ENCODE assay signal across 1 cellular context in genomic region chr22:16949561-16949960, GRCh38.
TF ChIP-seq lines count a peak whose summit lies in the region.

No MANE protein-coding gene starts in this region.

TF ChIP-seq in WTC11, 78 proteins besides CTCF, POLR2A, EP300 and RAD21 (continued from another document):
- no peak for TF ChIP-seq ARID4B (CRISPR knock-in tag; IDR thresholded peaks at IDR 0.05; ENCODE audit: borderline replicate concordance)
- no peak for TF ChIP-seq HMGA2 (CRISPR knock-in tag; IDR thresholded peaks at IDR 0.05)
- TF ChIP-seq, protein P1, sequence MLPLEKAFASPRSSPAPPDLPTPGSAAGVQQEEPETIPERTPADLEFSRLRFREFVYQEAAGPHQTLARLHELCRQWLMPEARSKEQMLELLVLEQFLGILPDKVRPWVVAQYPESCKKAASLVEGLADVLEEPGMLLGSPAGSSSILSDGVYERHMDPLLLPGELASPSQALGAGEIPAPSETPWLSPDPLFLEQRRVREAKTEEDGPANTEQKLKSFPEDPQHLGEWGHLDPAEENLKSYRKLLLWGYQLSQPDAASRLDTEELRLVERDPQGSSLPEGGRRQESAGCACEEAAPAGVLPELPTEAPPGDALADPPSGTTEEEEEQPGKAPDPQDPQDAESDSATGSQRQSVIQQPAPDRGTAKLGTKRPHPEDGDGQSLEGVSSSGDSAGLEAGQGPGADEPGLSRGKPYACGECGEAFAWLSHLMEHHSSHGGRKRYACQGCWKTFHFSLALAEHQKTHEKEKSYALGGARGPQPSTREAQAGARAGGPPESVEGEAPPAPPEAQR (CRISPR knock-in tag; IDR thresholded peaks at IDR 0.05): no peak
- no peak for TF ChIP-seq CREB1 (CRISPR knock-in tag; IDR thresholded peaks at IDR 0.05)
- no peak for TF ChIP-seq NFE2L1 (CRISPR knock-in tag; IDR thresholded peaks at IDR 0.05)
- TF ChIP-seq, protein P2, sequence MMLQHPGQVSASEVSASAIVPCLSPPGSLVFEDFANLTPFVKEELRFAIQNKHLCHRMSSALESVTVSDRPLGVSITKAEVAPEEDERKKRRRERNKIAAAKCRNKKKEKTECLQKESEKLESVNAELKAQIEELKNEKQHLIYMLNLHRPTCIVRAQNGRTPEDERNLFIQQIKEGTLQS (CRISPR knock-in tag; conservative IDR thresholded peaks at IDR 0.05): no peak
- TF ChIP-seq TEAD4 (CRISPR knock-in tag; IDR thresholded peaks at IDR 0.05): no peak
- TF ChIP-seq FOXJ3 (CRISPR knock-in tag; IDR thresholded peaks at IDR 0.05; ENCODE audit: borderline replicate concordance): no peak
- no peak for TF ChIP-seq ZNF232 (CRISPR knock-in tag; IDR thresholded peaks at IDR 0.05)
- TF ChIP-seq ZNF281 (CRISPR knock-in tag; IDR thresholded peaks at IDR 0.05): no peak
- TF ChIP-seq ZNF121 (CRISPR knock-in tag; IDR thresholded peaks at IDR 0.05): no peak
- TF ChIP-seq ZBTB21 (CRISPR knock-in tag; IDR thresholded peaks at IDR 0.05; ENCODE audit: borderline replicate concordance): no peak
- TF ChIP-seq SP1 (CRISPR knock-in tag; conservative IDR thresholded peaks at IDR 0.05): no peak
- no peak for TF ChIP-seq ZNF396 (CRISPR knock-in tag; IDR thresholded peaks at IDR 0.05; ENCODE audit: borderline replicate concordance)
- no peak for TF ChIP-seq ZNF138 (CRISPR knock-in tag; conservative IDR thresholded peaks at IDR 0.05)
